1 cellular context compared by ENCODE assay signal in the genomic region with DNA sequence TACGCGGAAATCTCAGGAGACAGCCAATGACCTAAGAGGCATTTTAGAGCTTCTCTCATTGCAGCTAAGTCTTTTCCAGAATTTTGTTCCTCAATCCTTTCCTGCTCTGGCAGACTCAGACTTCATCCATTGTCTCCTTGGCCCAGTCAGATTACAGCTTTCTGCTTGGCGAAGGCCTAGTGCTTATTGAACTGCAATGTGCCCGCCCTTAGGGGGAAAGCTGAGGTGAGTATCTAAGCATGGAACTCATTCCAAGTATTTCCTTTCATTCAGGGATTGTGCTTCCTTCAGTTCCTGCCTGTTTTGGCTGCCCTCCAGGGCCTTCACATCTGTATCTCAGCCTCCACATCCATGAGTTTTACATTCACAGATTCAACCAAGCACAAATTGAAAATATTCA.
TF ChIP-seq lines count a peak whose summit lies in the region.

No MANE protein-coding gene starts in this region.

TF ChIP-seq in GM23338, 12 proteins besides CTCF, POLR2A, EP300 and RAD21:
- TF ChIP-seq, protein P1, sequence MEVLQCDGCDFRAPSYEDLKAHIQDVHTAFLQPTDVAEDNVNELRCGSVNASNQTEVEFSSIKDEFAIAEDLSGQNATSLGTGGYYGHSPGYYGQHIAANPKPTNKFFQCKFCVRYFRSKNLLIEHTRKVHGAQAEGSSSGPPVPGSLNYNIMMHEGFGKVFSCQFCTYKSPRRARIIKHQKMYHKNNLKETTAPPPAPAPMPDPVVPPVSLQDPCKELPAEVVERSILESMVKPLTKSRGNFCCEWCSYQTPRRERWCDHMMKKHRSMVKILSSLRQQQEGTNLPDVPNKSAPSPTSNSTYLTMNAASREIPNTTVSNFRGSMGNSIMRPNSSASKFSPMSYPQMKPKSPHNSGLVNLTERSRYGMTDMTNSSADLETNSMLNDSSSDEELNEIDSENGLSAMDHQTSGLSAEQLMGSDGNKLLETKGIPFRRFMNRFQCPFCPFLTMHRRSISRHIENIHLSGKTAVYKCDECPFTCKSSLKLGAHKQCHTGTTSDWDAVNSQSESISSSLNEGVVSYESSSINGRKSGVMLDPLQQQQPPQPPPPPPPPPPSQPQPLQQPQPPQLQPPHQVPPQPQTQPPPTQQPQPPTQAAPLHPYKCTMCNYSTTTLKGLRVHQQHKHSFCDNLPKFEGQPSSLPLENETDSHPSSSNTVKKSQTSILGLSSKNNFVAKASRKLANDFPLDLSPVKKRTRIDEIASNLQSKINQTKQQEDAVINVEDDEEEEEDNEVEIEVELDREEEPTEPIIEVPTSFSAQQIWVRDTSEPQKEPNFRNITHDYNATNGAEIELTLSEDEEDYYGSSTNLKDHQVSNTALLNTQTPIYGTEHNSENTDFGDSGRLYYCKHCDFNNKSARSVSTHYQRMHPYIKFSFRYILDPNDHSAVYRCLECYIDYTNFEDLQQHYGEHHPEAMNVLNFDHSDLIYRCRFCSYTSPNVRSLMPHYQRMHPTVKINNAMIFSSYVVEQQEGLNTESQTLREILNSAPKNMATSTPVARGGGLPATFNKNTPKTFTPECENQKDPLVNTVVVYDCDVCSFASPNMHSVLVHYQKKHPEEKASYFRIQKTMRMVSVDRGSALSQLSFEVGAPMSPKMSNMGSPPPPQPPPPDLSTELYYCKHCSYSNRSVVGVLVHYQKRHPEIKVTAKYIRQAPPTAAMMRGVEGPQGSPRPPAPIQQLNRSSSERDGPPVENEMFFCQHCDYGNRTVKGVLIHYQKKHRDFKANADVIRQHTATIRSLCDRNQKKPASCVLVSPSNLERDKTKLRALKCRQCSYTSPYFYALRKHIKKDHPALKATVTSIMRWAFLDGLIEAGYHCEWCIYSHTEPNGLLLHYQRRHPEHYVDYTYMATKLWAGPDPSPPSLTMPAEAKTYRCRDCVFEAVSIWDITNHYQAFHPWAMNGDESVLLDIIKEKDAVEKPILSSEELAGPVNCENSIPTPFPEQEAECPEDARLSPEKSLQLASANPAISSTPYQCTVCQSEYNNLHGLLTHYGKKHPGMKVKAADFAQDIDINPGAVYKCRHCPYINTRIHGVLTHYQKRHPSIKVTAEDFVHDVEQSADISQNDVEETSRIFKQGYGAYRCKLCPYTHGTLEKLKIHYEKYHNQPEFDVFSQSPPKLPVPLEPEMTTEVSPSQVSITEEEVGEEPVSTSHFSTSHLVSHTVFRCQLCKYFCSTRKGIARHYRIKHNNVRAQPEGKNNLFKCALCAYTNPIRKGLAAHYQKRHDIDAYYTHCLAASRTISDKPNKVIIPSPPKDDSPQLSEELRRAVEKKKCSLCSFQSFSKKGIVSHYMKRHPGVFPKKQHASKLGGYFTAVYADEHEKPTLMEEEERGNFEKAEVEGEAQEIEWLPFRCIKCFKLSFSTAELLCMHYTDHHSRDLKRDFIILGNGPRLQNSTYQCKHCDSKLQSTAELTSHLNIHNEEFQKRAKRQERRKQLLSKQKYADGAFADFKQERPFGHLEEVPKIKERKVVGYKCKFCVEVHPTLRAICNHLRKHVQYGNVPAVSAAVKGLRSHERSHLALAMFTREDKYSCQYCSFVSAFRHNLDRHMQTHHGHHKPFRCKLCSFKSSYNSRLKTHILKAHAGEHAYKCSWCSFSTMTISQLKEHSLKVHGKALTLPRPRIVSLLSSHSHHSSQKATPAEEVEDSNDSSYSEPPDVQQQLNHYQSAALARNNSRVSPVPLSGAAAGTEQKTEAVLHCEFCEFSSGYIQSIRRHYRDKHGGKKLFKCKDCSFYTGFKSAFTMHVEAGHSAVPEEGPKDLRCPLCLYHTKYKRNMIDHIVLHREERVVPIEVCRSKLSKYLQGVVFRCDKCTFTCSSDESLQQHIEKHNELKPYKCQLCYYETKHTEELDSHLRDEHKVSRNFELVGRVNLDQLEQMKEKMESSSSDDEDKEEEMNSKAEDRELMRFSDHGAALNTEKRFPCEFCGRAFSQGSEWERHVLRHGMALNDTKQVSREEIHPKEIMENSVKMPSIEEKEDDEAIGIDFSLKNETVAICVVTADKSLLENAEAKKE (CRISPR knock-in tag; IDR thresholded peaks at IDR 0.05) = no peak
- no peak for TF ChIP-seq EZH2 (IDR thresholded peaks at IDR 0.05; ENCODE audit: low read depth, unreplicated experiment)
